In the genomic region with DNA sequence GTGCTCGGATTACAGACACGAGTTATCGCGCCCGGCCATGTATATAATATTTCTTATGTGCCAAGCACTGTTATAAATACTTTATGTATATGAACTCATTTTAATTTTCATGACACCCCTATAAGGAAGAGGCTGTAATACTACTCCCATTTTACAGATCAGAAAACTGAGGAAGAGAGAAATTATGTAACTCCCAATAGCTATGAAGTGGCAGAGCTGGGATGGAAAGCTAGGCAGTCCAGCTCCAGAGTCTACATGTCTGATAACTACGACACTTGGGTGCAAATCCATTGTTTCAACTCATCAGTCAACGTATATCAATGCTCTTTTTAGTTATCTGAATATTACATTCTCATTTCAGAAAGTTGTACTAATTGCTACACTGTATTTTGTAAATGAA, we compare ENCODE assay signal across 17 cellular contexts. TPM values are rescaled to one million over a fixed set of nuclear protein-coding genes. Genes with fewer than 3 reads are reported as not detected.
DNase-seq lines count a peak whose midpoint lies in the region; ATAC-seq and TF ChIP-seq lines count a peak whose summit lies in the region.
"Had no signal": no experiment of that assay in that cellular context is flagged by ENCODE, and none has a peak within 500 bp of the region (broad histone marks: within the 10 kb centered on the region; RNA-seq: fewer than 3 reads in every experiment).

No MANE protein-coding gene starts in this region.

- no peaks in the 10 kb centered on the region for H3K36me3 Mint-ChIP-seq in stimulated activated effector memory CD8-positive, alpha-beta T cell treated with anti-CD3 and anti-CD28 coated beads, Interleukin-12 subunit alpha, Interleukin-12 subunit beta, amount 100 ng/mL, for 72 hours
- H3K36me3 Mint-ChIP-seq: CD8-positive, alpha-beta T cell had no signal

- H3K27ac ChIP-seq in liver (ENCODE audit: low read depth in 1 of 2, low read length in 2 of 2) (peak overlapping the region; percentile 59 to 77), upper lobe of left lung (no peak overlapping the region)
- H3K27ac ChIP-seq: 22Rv1; A549; BLaER1 treated with 17β-estradiol and CSF1 and Interleukin-3, amounts not matched to agents 10 nM and 100 nM; C4-2B had no signal

- TF ChIP-seq EP300 in upper lobe of left lung (IDR thresholded peaks at IDR 0.05) = no peak

- TF ChIP-seq CTCF in liver (IDR thresholded peaks at IDR 0.05; ENCODE audit: low read depth, low read length, missing input control) (no peak), upper lobe of left lung (IDR thresholded peaks at IDR 0.05) (no peak)

- no peak overlapping the region for H3K4me3 Mint-ChIP-seq in stimulated activated effector memory CD8-positive, alpha-beta T cell treated with anti-CD3 and anti-CD28 coated beads, Interleukin-12 subunit alpha, Interleukin-12 subunit beta, amount 100 ng/mL, for 72 hours
- H3K4me3 Mint-ChIP-seq: B cell; CD4-positive, alpha-beta T cell; CD8-positive, alpha-beta T cell had no signal

- no peak for TF ChIP-seq POLR2A in upper lobe of left lung (IDR thresholded peaks at IDR 0.05)

- no peak overlapping the region for H3K27ac Mint-ChIP-seq in stimulated activated effector memory CD8-positive, alpha-beta T cell treated with anti-CD3 and anti-CD28 coated beads, Interleukin-12 subunit alpha, Interleukin-12 subunit beta, amount 100 ng/mL, for 72 hours
- H3K27ac Mint-ChIP-seq: B cell; CD4-positive, alpha-beta T cell; CD8-positive, alpha-beta T cell had no signal

- H3K9ac ChIP-seq in liver (ENCODE audit: low read depth in 1 of 2, low read length in 2 of 2) = no peak overlapping the region
- H3K9ac ChIP-seq: BLaER1 treated with 17β-estradiol and CSF1 and Interleukin-3, amounts not matched to agents 10 nM and 100 nM had no signal

- no peaks in the 10 kb centered on the region for H3K9me3 ChIP-seq in liver (ENCODE audit: control insufficient read depth in 4 of 4, low read length in 3 of 4)
- no peaks in the 10 kb centered on the region for H3K9me3 ChIP-seq in upper lobe of left lung
- H3K9me3 ChIP-seq: A549; BLaER1 treated with 17β-estradiol and CSF1 and Interleukin-3, amounts not matched to agents 10 nM and 100 nM; Caco-2 had no signal

- intact Hi-C loops in Right ventricle myocardium inferior (cut with DNase I) (no loop called here), cardiac septum (cut with DNase I) (no loop called here)

- H3K36me3 ChIP-seq in liver (ENCODE audit: control insufficient read depth in 4 of 4, insufficient read depth in 3 of 4, low read depth in 1 of 4, low read length in 3 of 4) (peaks cover 0 to 4% (median under 1%) of the 10 kb centered on the region in 4 donors), upper lobe of left lung (peaks cover 0 to 12% (median 7%) of the 10 kb centered on the region in 4 donors)
- H3K36me3 ChIP-seq: BLaER1 treated with 17β-estradiol and CSF1 and Interleukin-3, amounts not matched to agents 10 nM and 100 nM had no signal

- no peaks in the 10 kb centered on the region for H3K4me1 Mint-ChIP-seq in stimulated activated effector memory CD8-positive, alpha-beta T cell treated with anti-CD3 and anti-CD28 coated beads, Interleukin-12 subunit alpha, Interleukin-12 subunit beta, amount 100 ng/mL, for 72 hours
- H3K4me1 Mint-ChIP-seq: B cell had no signal

- peak; percentile 34 for DNase-seq in Right ventricle myocardium inferior (ENCODE audit: missing footprints)
- DNase-seq in cardiac septum (ENCODE audit: low spot score) = no peak
- no peak for DNase-seq in stimulated activated effector memory CD8-positive, alpha-beta T cell treated with anti-CD3 and anti-CD28 coated beads, Interleukin-12 subunit alpha, Interleukin-12 subunit beta, amount 100 ng/mL, for 72 hours (ENCODE audit: low spot score in 2 of 2)
- DNase-seq in upper lobe of left lung = no peak
- DNase-seq: AML-193; Caco-2; Calu3; CD4-positive, alpha-beta T cell; CD8-positive, alpha-beta T cell; DMS79 treated with DMSO at 0.1 percent for 48 hours; GF-D8 had no signal

- H3K4me1 ChIP-seq in liver (ENCODE audit: control insufficient read depth in 4 of 4, insufficient read depth in 4 of 4, low read length in 3 of 4) (peaks cover 2 to 15% (median 7%) of the 10 kb centered on the region in 4 donors), upper lobe of left lung (peaks cover 0 to 2% (median 0%) of the 10 kb centered on the region in 4 donors)
- H3K4me1 ChIP-seq: BLaER1 treated with 17β-estradiol and CSF1 and Interleukin-3, amounts not matched to agents 10 nM and 100 nM; Caco-2 had no signal

- no peak overlapping the region for H3K4me3 ChIP-seq in liver (ENCODE audit: low read depth in 1 of 3, low read length in 3 of 3)
- H3K4me3 ChIP-seq in upper lobe of left lung = no peak overlapping the region
- H3K4me3 ChIP-seq: A549; BLaER1 treated with 17β-estradiol and CSF1 and Interleukin-3, amounts not matched to agents 10 nM and 100 nM had no signal

- peaks cover 4% of the 10 kb centered on the region for H3K9me3 Mint-ChIP-seq in stimulated activated effector memory CD8-positive, alpha-beta T cell treated with anti-CD3 and anti-CD28 coated beads, Interleukin-12 subunit alpha, Interleukin-12 subunit beta, amount 100 ng/mL, for 72 hours
- H3K9me3 Mint-ChIP-seq: CD4-positive, alpha-beta T cell; CD8-positive, alpha-beta T cell had no signal

- H3K27me3 ChIP-seq in liver (ENCODE audit: control insufficient read depth in 4 of 4, insufficient read depth in 4 of 4, low read length in 3 of 4) = no peaks in the 10 kb centered on the region
- H3K27me3 ChIP-seq in upper lobe of left lung = no peaks in the 10 kb centered on the region
- H3K27me3 ChIP-seq: BLaER1 treated with 17β-estradiol and CSF1 and Interleukin-3, amounts not matched to agents 10 nM and 100 nM had no signal

- 92% methylated on average over 7 of the region's 7 CpGs for WGBS in liver
- 85 to 91% methylated on average over 7 of the region's 7 CpGs for WGBS in upper lobe of left lung, 2 donors

- no peak for TF ChIP-seq RAD21 in liver (IDR thresholded peaks at IDR 0.05)

- ATAC-seq in Right ventricle myocardium inferior = no peak
- ATAC-seq in stimulated activated effector memory CD8-positive, alpha-beta T cell treated with anti-CD3 and anti-CD28 coated beads, Interleukin-12 subunit alpha, Interleukin-12 subunit beta, amount 100 ng/mL, for 72 hours = no peak
- ATAC-seq in upper lobe of left lung (ENCODE audit: low FRiP score in 2 of 2) = no peak
- ATAC-seq: A549; CD8-positive, alpha-beta T cell had no signal

TF ChIP-seq in liver, 16 proteins besides CTCF, POLR2A, EP300 and RAD21 (continues in another document):
- TF ChIP-seq SP1 (IDR thresholded peaks at IDR 0.05) (no peak), FOXA2 (IDR thresholded peaks at IDR 0.05) (no peak), EGR1 (IDR thresholded peaks at IDR 0.05; ENCODE audit: low read depth in 2 of 2) (no peak), TAF1 (conservative IDR thresholded peaks at IDR 0.05) (no peak), NR2F2 (IDR thresholded peaks at IDR 0.05) (no peak), HNF4A (conservative IDR thresholded peaks at IDR 0.05) (no peak)
- TF ChIP-seq, protein P1, sequence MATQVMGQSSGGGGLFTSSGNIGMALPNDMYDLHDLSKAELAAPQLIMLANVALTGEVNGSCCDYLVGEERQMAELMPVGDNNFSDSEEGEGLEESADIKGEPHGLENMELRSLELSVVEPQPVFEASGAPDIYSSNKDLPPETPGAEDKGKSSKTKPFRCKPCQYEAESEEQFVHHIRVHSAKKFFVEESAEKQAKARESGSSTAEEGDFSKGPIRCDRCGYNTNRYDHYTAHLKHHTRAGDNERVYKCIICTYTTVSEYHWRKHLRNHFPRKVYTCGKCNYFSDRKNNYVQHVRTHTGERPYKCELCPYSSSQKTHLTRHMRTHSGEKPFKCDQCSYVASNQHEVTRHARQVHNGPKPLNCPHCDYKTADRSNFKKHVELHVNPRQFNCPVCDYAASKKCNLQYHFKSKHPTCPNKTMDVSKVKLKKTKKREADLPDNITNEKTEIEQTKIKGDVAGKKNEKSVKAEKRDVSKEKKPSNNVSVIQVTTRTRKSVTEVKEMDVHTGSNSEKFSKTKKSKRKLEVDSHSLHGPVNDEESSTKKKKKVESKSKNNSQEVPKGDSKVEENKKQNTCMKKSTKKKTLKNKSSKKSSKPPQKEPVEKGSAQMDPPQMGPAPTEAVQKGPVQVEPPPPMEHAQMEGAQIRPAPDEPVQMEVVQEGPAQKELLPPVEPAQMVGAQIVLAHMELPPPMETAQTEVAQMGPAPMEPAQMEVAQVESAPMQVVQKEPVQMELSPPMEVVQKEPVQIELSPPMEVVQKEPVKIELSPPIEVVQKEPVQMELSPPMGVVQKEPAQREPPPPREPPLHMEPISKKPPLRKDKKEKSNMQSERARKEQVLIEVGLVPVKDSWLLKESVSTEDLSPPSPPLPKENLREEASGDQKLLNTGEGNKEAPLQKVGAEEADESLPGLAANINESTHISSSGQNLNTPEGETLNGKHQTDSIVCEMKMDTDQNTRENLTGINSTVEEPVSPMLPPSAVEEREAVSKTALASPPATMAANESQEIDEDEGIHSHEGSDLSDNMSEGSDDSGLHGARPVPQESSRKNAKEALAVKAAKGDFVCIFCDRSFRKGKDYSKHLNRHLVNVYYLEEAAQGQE (IDR thresholded peaks at IDR 0.05) = no peak
- TF ChIP-seq, protein P2, sequence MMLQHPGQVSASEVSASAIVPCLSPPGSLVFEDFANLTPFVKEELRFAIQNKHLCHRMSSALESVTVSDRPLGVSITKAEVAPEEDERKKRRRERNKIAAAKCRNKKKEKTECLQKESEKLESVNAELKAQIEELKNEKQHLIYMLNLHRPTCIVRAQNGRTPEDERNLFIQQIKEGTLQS (IDR thresholded peaks at IDR 0.05) = no peak
- TF ChIP-seq, protein P3, sequence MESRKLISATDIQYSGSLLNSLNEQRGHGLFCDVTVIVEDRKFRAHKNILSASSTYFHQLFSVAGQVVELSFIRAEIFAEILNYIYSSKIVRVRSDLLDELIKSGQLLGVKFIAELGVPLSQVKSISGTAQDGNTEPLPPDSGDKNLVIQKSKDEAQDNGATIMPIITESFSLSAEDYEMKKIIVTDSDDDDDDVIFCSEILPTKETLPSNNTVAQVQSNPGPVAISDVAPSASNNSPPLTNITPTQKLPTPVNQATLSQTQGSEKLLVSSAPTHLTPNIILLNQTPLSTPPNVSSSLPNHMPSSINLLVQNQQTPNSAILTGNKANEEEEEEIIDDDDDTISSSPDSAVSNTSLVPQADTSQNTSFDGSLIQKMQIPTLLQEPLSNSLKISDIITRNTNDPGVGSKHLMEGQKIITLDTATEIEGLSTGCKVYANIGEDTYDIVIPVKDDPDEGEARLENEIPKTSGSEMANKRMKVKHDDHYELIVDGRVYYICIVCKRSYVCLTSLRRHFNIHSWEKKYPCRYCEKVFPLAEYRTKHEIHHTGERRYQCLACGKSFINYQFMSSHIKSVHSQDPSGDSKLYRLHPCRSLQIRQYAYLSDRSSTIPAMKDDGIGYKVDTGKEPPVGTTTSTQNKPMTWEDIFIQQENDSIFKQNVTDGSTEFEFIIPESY (IDR thresholded peaks at IDR 0.05) = no peak
- TF ChIP-seq, protein P4, sequence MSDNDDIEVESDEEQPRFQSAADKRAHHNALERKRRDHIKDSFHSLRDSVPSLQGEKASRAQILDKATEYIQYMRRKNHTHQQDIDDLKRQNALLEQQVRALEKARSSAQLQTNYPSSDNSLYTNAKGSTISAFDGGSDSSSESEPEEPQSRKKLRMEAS (IDR thresholded peaks at IDR 0.05) = no peak

RNA-seq across cellular contexts. Expression of a gene that starts 17.0 kb away (rescaled TPM):
- total RNA-seq in Right ventricle myocardium inferior (431 TPM), cardiac septum (49.0 TPM), liver (100 to 1,000 TPM in 1 of 2 donors, 1 to 10 TPM in 1; 6.3 to 116 TPM), upper lobe of left lung (100 to 1,000 TPM; 111 to 427 (median 160) TPM)
- polyA plus RNA-seq in liver = 10 to 100 TPM; 31.0 to 69.1 TPM
- total RNA-seq: CD4-positive, alpha-beta T cell; CD8-positive, alpha-beta T cell had no signal

Comparison
In these comparisons a context has a peak if more than half of its experiments do, and no peak if none do; other contexts are left out.
1. H3K27ac ChIP-seq: peak in liver (2 of 2); none in upper lobe of left lung (0 of 4).